Comparison of ENCODE assay signal across 15 cellular contexts in the genomic region with DNA sequence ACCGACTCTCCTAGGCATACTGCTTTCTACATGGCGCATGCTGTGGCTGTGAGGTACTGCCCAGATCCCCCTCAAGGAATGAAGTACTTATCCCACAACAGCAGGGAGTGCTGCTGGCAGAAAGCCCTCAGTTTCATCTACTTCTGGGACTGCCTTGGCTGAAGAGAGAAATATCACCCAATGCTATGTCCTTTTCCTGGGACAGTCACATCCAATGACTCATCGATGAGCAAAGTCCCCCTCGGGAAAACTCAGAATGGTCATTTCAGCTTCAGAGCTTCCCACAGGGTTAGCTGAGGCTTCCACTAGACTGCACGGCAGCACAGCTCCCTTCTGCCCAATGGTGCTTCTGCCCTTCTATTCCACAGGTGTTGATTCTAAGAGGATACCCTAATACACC. TPM values are rescaled to one million over a fixed set of nuclear protein-coding genes. Genes with fewer than 3 reads are reported as not detected.
DNase-seq lines count a peak whose midpoint lies in the region; ATAC-seq and TF ChIP-seq lines count a peak whose summit lies in the region.
"Had no signal": no experiment of that assay in that cellular context is flagged by ENCODE, and none has a peak within 500 bp of the region (broad histone marks: within the 10 kb centered on the region; RNA-seq: fewer than 3 reads in every experiment).

No MANE protein-coding gene starts in this region.

- peaks cover 7% of the 10 kb centered on the region for H3K4me1 Mint-ChIP-seq in CD14-positive monocyte
- peaks cover 9% of the 10 kb centered on the region for H3K4me1 Mint-ChIP-seq in activated CD8-positive, alpha-beta T cell treated with anti-CD3 and anti-CD28 coated beads, Interleukin-2, amount 10 ng/mL, durations not matched to agents 7 days and 5 days (ENCODE audit: low read depth)

- H3K4me3 Mint-ChIP-seq in CD14-positive monocyte = no peak overlapping the region
- no peak overlapping the region for H3K4me3 Mint-ChIP-seq in activated CD8-positive, alpha-beta T cell treated with anti-CD3 and anti-CD28 coated beads, Interleukin-2, amount 10 ng/mL, durations not matched to agents 7 days and 5 days
- H3K4me3 Mint-ChIP-seq: T-helper 2 cell treated with Interferon-gamma antibody and Interleukin-4, amounts not matched to agents 5 μg/mL and 100 μg/mL, for 36 hours had no signal

- H3K27me3 ChIP-seq in foreskin keratinocyte = no peaks in the 10 kb centered on the region
- H3K27me3 ChIP-seq: cardiac muscle cell had no signal

- H3K4me3 ChIP-seq in AG10803 (ENCODE audit: low read length) (no peak overlapping the region), HEK293 (ENCODE audit: low read depth, low read length) (no peak overlapping the region)
- H3K4me3 ChIP-seq: cardiac muscle cell had no signal

- H3K27ac ChIP-seq in HEK293 (ENCODE audit: extremely low read depth, low read depth, low read length) = no peak overlapping the region
- H3K27ac ChIP-seq in foreskin keratinocyte = no peak overlapping the region
- H3K27ac ChIP-seq: cardiac muscle cell had no signal

- TF ChIP-seq CTCF in AG10803 (conservative IDR thresholded peaks at IDR 0.05; ENCODE audit: low read length) (no peak), HEK293 (tag by site-specific recombination; IDR thresholded peaks at IDR 0.05) (no peak), foreskin keratinocyte (conservative IDR thresholded peaks at IDR 0.05) (no peak), CD14-positive monocyte (IDR thresholded peaks at IDR 0.05) (no peak)

- H3K4me1 ChIP-seq in HEK293 (ENCODE audit: control insufficient read depth, insufficient read depth, low read length) (no peaks in the 10 kb centered on the region), foreskin keratinocyte (no peaks in the 10 kb centered on the region)

- CTCF ChIA-PET in HEK293 (lab: Yijun Ruan, JAX) = interaction anchor here (0.6 kb wide), 1 partner anchor 459 kb away, joined by 4 read pairs; no protein-coding TSS in a partner anchor
- CTCF ChIA-PET in activated CD8-positive, alpha-beta T cell treated with anti-CD3 and anti-CD28 coated beads, Interleukin-2, amount 10 ng/mL, durations not matched to agents 7 days and 5 days (lab: Charles Lee) = interaction anchor here (0.8 kb wide), 1 partner anchor 9 kb away, joined by 3 read pairs; no protein-coding TSS in a partner anchor

- peaks cover 0 to under 1% of the 10 kb centered on the region in 2 experiments; a peak in 1 of 3 replicates for H3K36me3 ChIP-seq in HEK293 (ENCODE audit: control insufficient read depth in 2 of 2, insufficient read depth in 1 of 2, low read length in 2 of 2)
- H3K36me3 ChIP-seq: cardiac muscle cell had no signal

- H3K9me3 Mint-ChIP-seq in CD14-positive monocyte = peaks cover 0 to 6% (median 0%) of the 10 kb centered on the region in 7 donors
- H3K9me3 Mint-ChIP-seq in activated CD8-positive, alpha-beta T cell treated with anti-CD3 and anti-CD28 coated beads, Interleukin-2, amount 10 ng/mL, durations not matched to agents 7 days and 5 days (ENCODE audit: insufficient read depth) = no peaks in the 10 kb centered on the region
- H3K9me3 Mint-ChIP-seq: activated naive CD4-positive, alpha-beta T cell treated with anti-CD3 and anti-CD28 coated beads, Interleukin-2, amount 50 U/mL, for 72 hours; T-helper 2 cell treated with Interferon-gamma antibody and Interleukin-4, amounts not matched to agents 5 μg/mL and 100 μg/mL, for 36 hours had no signal

- H3K27me3 Mint-ChIP-seq in CD14-positive monocyte (ENCODE audit: low read depth in 3 of 3) = peaks cover 0 to 5% (median 4%) of the 10 kb centered on the region in 3 donors
- peaks cover 18% of the 10 kb centered on the region for H3K27me3 Mint-ChIP-seq in activated CD8-positive, alpha-beta T cell treated with anti-CD3 and anti-CD28 coated beads, Interleukin-2, amount 10 ng/mL, durations not matched to agents 7 days and 5 days (ENCODE audit: low read depth)

- intact Hi-C loops in CD14-positive monocyte (cut with micrococcal nuclease) = no loop called here

- H3K27ac Mint-ChIP-seq in CD14-positive monocyte = no peak overlapping the region
- H3K27ac Mint-ChIP-seq in activated CD8-positive, alpha-beta T cell treated with anti-CD3 and anti-CD28 coated beads, Interleukin-2, amount 10 ng/mL, durations not matched to agents 7 days and 5 days = no peak overlapping the region
- H3K27ac Mint-ChIP-seq: activated naive CD4-positive, alpha-beta T cell treated with anti-CD3 and anti-CD28 coated beads, Interleukin-2, amount 50 U/mL, for 72 hours; T-helper 2 cell treated with Interferon-gamma antibody and Interleukin-4, amounts not matched to agents 5 μg/mL and 100 μg/mL, for 36 hours had no signal

- H3K9me3 ChIP-seq in HEK293 (ENCODE audit: control insufficient read depth, insufficient read depth, low read depth, low read length) = no peaks in the 10 kb centered on the region

- ATAC-seq in foreskin keratinocyte = no peak
- no peak for ATAC-seq in activated CD8-positive, alpha-beta T cell treated with anti-CD3 and anti-CD28 coated beads, Interleukin-2, amount 10 ng/mL, durations not matched to agents 7 days and 5 days
- ATAC-seq: activated naive CD4-positive, alpha-beta T cell treated with anti-CD3 and anti-CD28 coated beads, Interleukin-2, amount 50 U/mL, for 72 hours had no signal

- no peaks in the 10 kb centered on the region for H3K36me3 Mint-ChIP-seq in CD14-positive monocyte
- H3K36me3 Mint-ChIP-seq in activated CD8-positive, alpha-beta T cell treated with anti-CD3 and anti-CD28 coated beads, Interleukin-2, amount 10 ng/mL, durations not matched to agents 7 days and 5 days (ENCODE audit: low read depth) = peaks cover 2% of the 10 kb centered on the region

- peak; percentile 35 for DNase-seq in AG10803 (ENCODE audit: low read depth)
- DNase-seq in T1000 (lab: John Stamatoyannopoulos, UW) = peak; percentile 64
- peak; percentile 66 for DNase-seq in islet precursor cell
- no peak for DNase-seq in foreskin keratinocyte
- no peak for DNase-seq in CD14-positive monocyte (ENCODE audit: low spot score)
- no peak for DNase-seq in epidermal melanocyte (ENCODE audit: insufficient read length, low spot score)
- DNase-seq in activated CD8-positive, alpha-beta T cell treated with anti-CD3 and anti-CD28 coated beads, Interleukin-2, amount 10 ng/mL, durations not matched to agents 7 days and 5 days = no peak
- DNase-seq: activated T-cell treated with anti-CD3 and anti-CD28 coated beads for 4 hours, GOT3, NCI-H1436 treated with DMSO at 0.1 percent for 48 hours, NCI-H226 had no signal

- POLR2A ChIA-PET in HEK293 (lab: Yijun Ruan, JAX) = no interaction called here
- POLR2A ChIA-PET in activated CD8-positive, alpha-beta T cell treated with anti-CD3 and anti-CD28 coated beads, Interleukin-2, amount 10 ng/mL, durations not matched to agents 7 days and 5 days (lab: Charles Lee) = no interaction called here

TF ChIP-seq in HEK293, 187 proteins besides CTCF, POLR2A, EP300 and RAD21 (continues in another document):
- no peak for TF ChIP-seq HOXA7 (CRISPR knock-in tag; IDR thresholded peaks at IDR 0.05; ENCODE audit: borderline replicate concordance)
- TF ChIP-seq ZNF660 (tag by site-specific recombination; IDR thresholded peaks at IDR 0.05) = no peak
- peak; percentile 33; the same call in 1 of the 2 replicates for TF ChIP-seq ZNF366 (tag by site-specific recombination; conservative IDR thresholded peaks at IDR 0.05)
- TF ChIP-seq ZNF416 (tag by site-specific recombination; IDR thresholded peaks at IDR 0.05) = no peak
- no peak for TF ChIP-seq ZNF658 (tag by site-specific recombination; IDR thresholded peaks at IDR 0.05)
- TF ChIP-seq, protein P1, sequence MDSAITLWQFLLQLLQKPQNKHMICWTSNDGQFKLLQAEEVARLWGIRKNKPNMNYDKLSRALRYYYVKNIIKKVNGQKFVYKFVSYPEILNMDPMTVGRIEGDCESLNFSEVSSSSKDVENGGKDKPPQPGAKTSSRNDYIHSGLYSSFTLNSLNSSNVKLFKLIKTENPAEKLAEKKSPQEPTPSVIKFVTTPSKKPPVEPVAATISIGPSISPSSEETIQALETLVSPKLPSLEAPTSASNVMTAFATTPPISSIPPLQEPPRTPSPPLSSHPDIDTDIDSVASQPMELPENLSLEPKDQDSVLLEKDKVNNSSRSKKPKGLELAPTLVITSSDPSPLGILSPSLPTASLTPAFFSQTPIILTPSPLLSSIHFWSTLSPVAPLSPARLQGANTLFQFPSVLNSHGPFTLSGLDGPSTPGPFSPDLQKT (IDR thresholded peaks at IDR 0.05; ENCODE audit: borderline replicate concordance, low read depth, low read length) = no peak
- TF ChIP-seq, protein P2, sequence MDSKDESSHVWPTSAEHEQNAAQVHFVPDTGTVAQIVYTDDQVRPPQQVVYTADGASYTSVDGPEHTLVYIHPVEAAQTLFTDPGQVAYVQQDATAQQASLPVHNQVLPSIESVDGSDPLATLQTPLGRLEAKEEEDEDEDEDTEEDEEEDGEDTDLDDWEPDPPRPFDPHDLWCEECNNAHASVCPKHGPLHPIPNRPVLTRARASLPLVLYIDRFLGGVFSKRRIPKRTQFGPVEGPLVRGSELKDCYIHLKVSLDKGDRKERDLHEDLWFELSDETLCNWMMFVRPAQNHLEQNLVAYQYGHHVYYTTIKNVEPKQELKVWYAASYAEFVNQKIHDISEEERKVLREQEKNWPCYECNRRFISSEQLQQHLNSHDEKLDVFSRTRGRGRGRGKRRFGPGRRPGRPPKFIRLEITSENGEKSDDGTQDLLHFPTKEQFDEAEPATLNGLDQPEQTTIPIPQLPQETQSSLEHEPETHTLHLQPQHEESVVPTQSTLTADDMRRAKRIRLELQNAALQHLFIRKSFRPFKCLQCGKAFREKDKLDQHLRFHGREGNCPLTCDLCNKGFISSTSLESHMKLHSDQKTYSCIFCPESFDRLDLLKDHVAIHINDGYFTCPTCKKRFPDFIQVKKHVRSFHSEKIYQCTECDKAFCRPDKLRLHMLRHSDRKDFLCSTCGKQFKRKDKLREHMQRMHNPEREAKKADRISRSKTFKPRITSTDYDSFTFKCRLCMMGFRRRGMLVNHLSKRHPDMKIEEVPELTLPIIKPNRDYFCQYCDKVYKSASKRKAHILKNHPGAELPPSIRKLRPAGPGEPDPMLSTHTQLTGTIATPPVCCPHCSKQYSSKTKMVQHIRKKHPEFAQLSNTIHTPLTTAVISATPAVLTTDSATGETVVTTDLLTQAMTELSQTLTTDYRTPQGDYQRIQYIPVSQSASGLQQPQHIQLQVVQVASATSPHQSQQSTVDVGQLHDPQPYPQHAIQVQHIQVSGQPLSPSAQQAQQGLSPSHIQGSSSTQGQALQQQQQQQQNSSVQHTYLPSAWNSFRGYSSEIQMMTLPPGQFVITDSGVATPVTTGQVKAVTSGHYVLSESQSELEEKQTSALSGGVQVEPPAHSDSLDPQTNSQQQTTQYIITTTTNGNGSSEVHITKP (tag by site-specific recombination; IDR thresholded peaks at IDR 0.05) = peak; percentile 37
- TF ChIP-seq ZFP37 (tag by site-specific recombination; IDR thresholded peaks at IDR 0.05) = peak; percentile 50; the same call in 1 of the 2 replicates
- TF ChIP-seq ZFP69B (tag by site-specific recombination; IDR thresholded peaks at IDR 0.05) = no peak
- no peak for TF ChIP-seq IKZF3 (tag by site-specific recombination; IDR thresholded peaks at IDR 0.05)

RNA-seq across cellular contexts. Expression of a gene that starts 3.6 kb away (rescaled TPM):
- 47.0 and 51.7 TPM in 2 replicates for total RNA-seq in foreskin keratinocyte
- polyA plus RNA-seq in foreskin keratinocyte (15.5 and 18.9 TPM in 2 replicates), CD14-positive monocyte (10 to 100 TPM; 20.7 to 30.0 TPM)
- total RNA-seq in activated CD8-positive, alpha-beta T cell treated with anti-CD3 and anti-CD28 coated beads, Interleukin-2, amount 10 ng/mL, durations not matched to agents 7 days and 5 days = 10 to 100 TPM; 43.4 to 44.6 TPM

Comparison
In these comparisons a context has a peak if more than half of its experiments do, and no peak if none do; other contexts are left out.
1. DNase-seq: peak in AG10803 (single experiment), T1000 (single experiment) and islet precursor cell (single experiment); none in foreskin keratinocyte (0 of 2), CD14-positive monocyte (single experiment), epidermal melanocyte (single experiment) and activated CD8-positive, alpha-beta T cell treated with anti-CD3 and anti-CD28 coated beads, Interleukin-2, amount 10 ng/mL, durations not matched to agents 7 days and 5 days (single experiment).